8 cellular contexts compared by ENCODE assay signal in the genomic region with DNA sequence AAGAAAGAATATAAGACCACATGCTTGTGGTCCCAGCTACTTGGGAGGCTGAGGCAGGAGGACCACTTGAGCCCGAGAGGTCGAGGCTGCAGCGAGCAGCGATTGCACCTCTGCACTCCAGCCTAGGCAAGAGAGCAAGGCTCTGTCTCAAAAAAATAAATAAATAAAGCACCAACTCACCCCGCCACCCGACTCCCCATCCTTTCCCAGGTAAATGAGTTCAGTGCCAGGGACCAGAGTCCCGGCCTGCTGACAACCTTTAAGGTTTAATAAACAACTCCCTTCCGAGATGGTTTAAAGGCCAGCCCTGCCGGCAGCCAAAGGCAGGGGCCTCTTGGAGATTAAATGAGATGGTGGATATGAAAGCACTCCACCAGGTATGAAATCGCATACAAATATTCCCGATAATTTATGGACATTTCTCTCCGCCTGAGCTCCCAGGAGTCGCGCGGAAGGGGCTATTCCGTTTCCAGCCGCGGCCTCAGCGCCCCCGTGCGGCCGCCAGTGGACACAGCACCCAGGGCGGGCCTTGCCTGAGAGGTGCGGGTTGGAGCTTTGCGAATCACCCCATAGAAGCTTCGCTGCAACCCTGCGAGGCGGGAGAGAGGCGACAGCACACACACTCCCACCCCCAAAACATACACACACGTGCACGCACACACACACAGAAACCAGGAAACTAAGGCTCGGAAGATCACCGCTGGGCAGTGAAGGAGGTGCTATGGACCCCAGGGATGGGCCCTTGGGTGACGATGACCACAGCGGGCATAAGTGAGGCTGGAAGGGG. TPM values are rescaled to one million over a fixed set of nuclear protein-coding genes. Genes with fewer than 3 reads are reported as not detected.
DNase-seq lines count a peak whose midpoint lies in the region; ATAC-seq lines count a peak whose summit lies in the region.

No MANE protein-coding gene starts in this region.

- H3K4me1 Mint-ChIP-seq in activated CD4-positive, alpha-beta T cell treated with anti-CD3 and anti-CD28 coated beads for 36 hours: peaks cover 13% of the 10 kb centered on the region

- no peak overlapping the region for H3K4me3 Mint-ChIP-seq in activated CD4-positive, alpha-beta T cell treated with anti-CD3 and anti-CD28 coated beads for 36 hours

- DNase-seq in NCI-H2227 (lab: John Stamatoyannopoulos, UW; ENCODE audit: unreplicated experiment) (peak; percentile 47), NCI-H2227 treated with DMSO at 0.1 percent for 48 hours (lab: John Stamatoyannopoulos, UW) (no peak), NCI-H1694 treated with DMSO at 0.1 percent for 48 hours (lab: John Stamatoyannopoulos, UW) (peak; percentile 67), cerebellar cortex (ENCODE audit: low spot score) (peak; percentile 60), left lobe of liver (ENCODE audit: low spot score) (peak; percentile 63)
- DNase-seq in activated CD4-positive, alpha-beta T cell treated with anti-CD3 and anti-CD28 coated beads for 36 hours: peak; percentile 83
- DNase-seq in stimulated activated CD8-positive, alpha-beta memory T cell treated with anti-CD3 and anti-CD28 coated beads, Interleukin-15, amount 100 ng/mL, for 1 hour (ENCODE audit: low read depth): peak; percentile 36

- POLR2A ChIA-PET in activated CD4-positive, alpha-beta T cell treated with anti-CD3 and anti-CD28 coated beads for 36 hours (lab: Charles Lee): interaction anchor here (1.1 kb wide), 1 partner anchor 14 kb away, joined by 3 read pairs; the partner anchor contains the start of gene TTYH2

- CTCF ChIA-PET in activated CD4-positive, alpha-beta T cell treated with anti-CD3 and anti-CD28 coated beads for 36 hours (lab: Charles Lee): interaction anchor here (0.6 to 6.4 kb wide), 22 partner anchors 10 to 770 kb away, joined by 3 to 54 read pairs (median 4); no protein-coding TSS in a partner anchor

- peak; percentile 66 for ATAC-seq in activated CD4-positive, alpha-beta T cell treated with anti-CD3 and anti-CD28 coated beads for 36 hours
- ATAC-seq in left lobe of liver (peak; percentile 77), HG03521 (IDR thresholded peaks at IDR 0.05; ENCODE audit: unreplicated experiment) (no peak)

- peaks cover 18% of the 10 kb centered on the region for H3K27me3 Mint-ChIP-seq in activated CD4-positive, alpha-beta T cell treated with anti-CD3 and anti-CD28 coated beads for 36 hours

- intact Hi-C loops in activated CD4-positive, alpha-beta T cell treated with anti-CD3 and anti-CD28 coated beads for 36 hours (cut with DNase I, micrococcal nuclease): loop anchor here in 1 of 2 experiments (1.0 to 5.0 kb wide), 3 partner anchors 109 to 967 kb away; partner anchors contain the start of gene FDXR

- no peak overlapping the region for H3K27ac Mint-ChIP-seq in activated CD4-positive, alpha-beta T cell treated with anti-CD3 and anti-CD28 coated beads for 36 hours

- H3K36me3 Mint-ChIP-seq in activated CD4-positive, alpha-beta T cell treated with anti-CD3 and anti-CD28 coated beads for 36 hours (ENCODE audit: low read depth): peaks cover 10% of the 10 kb centered on the region

- H3K9me3 Mint-ChIP-seq in activated CD4-positive, alpha-beta T cell treated with anti-CD3 and anti-CD28 coated beads for 36 hours (ENCODE audit: low read depth): no peaks in the 10 kb centered on the region

RNA-seq across cellular contexts. Expression of gene RPL38, which starts 4.0 kb away (rescaled TPM):
- total RNA-seq in activated CD4-positive, alpha-beta T cell treated with anti-CD3 and anti-CD28 coated beads for 36 hours: 1,000 to 10,000 TPM; 1,648 to 1,818 TPM
- total RNA-seq in left lobe of liver: 271 TPM

RNA-seq across cellular contexts. Expression of gene TTYH2, which starts 13.9 kb away (rescaled TPM):
- total RNA-seq in activated CD4-positive, alpha-beta T cell treated with anti-CD3 and anti-CD28 coated beads for 36 hours: 1 to 10 TPM; 2.7 to 3.4 TPM
- 0.81 TPM for total RNA-seq in left lobe of liver
